8 cellular contexts compared by ENCODE assay signal in genomic region chr14:52706286-52706685, GRCh38. TPM values are rescaled to one million over a fixed set of nuclear protein-coding genes. Genes with fewer than 3 reads are reported as not detected.
A peak's percentile ranks its signal among the peaks of the same experiment; 100 is the strongest.
DNase-seq lines count a peak whose midpoint lies in the region; ATAC-seq, FAIRE-seq and TF ChIP-seq lines count a peak whose summit lies in the region.

No MANE protein-coding gene starts in this region.

- peaks cover 4% of the 10 kb centered on the region for H3K36me3 Mint-ChIP-seq in astrocyte (ENCODE audit: low read depth, unreplicated experiment)

- POLR2A ChIA-PET in PC-3 (lab: Charles Lee; ENCODE audit: unreplicated experiment): no interaction called here

- ATAC-seq in PC-3 (peak; percentile 20), lower lobe of right lung (peak; percentile 48 to 63)

- DNase-seq in GM23248 (no peak), PC-3 (peak; percentile 56), astrocyte (ENCODE audit: low read depth) (no peak), lower lobe of right lung (no peak), H54 (ENCODE audit: insufficient read length, low spot score) (no peak), NCI-H1417 treated with DMSO at 0.1 percent for 48 hours (lab: John Stamatoyannopoulos, UW) (no peak), middle frontal gyrus (ENCODE audit: extremely low spot score, low spot score) (no peak)

- H2AFZ ChIP-seq in GM23248: peak overlapping the region; percentile 98
- H2AFZ ChIP-seq in PC-3 (ENCODE audit: low read length): peak overlapping the region; percentile 81
- peak overlapping the region; percentile 95 for H2AFZ ChIP-seq in astrocyte (ENCODE audit: low read depth, low read length)

- peaks cover 27% of the 10 kb centered on the region for H3K36me3 ChIP-seq in GM23248 (ENCODE audit: low read depth)
- H3K36me3 ChIP-seq in PC-3 (ENCODE audit: low read depth, low read length): peaks cover 28% of the 10 kb centered on the region
- peaks cover 16% of the 10 kb centered on the region for H3K36me3 ChIP-seq in astrocyte (ENCODE audit: insufficient read depth, low read length)
- H3K36me3 ChIP-seq in lower lobe of right lung: peaks cover 29% of the 10 kb centered on the region

- H3K4me2 ChIP-seq in GM23248 (ENCODE audit: unreplicated experiment) (peak overlapping the region; percentile 88), PC-3 (ENCODE audit: low read length) (peak overlapping the region; percentile 85), astrocyte (ENCODE audit: low read length) (peak overlapping the region; percentile 93)

- intact Hi-C loops in PC-3 (cut with micrococcal nuclease) (loop anchor here (2.0 kb wide), 1 partner anchor 15 kb away; no protein-coding TSS in a partner anchor), lower lobe of right lung (cut with DNase I) (no loop called here)

- H3K4me1 Mint-ChIP-seq in astrocyte (ENCODE audit: low read depth, unreplicated experiment): peaks cover 15% of the 10 kb centered on the region

- no peaks in the 10 kb centered on the region for H3K9me3 Mint-ChIP-seq in astrocyte (ENCODE audit: unreplicated experiment)

- H3K4me3 Mint-ChIP-seq in astrocyte (ENCODE audit: unreplicated experiment): peak overlapping the region; percentile 100

- BruUV-seq in PC-3 (replicated peaks; lab: Mats Ljungman, UMichigan): no TSS peak

- H3K27ac ChIP-seq in GM23248 (peak overlapping the region; percentile 78), PC-3 (ENCODE audit: low read length) (peak overlapping the region; percentile 76), astrocyte (ENCODE audit: low read depth, low read length) (peak overlapping the region; percentile 94), lower lobe of right lung (peak overlapping the region; percentile 87), temporal lobe (ENCODE audit: low read depth, low read length) (peak overlapping the region; percentile 85)

- no peaks in the 10 kb centered on the region for H3K27me3 Mint-ChIP-seq in astrocyte (ENCODE audit: low read depth, unreplicated experiment)

- WGBS in GM23248 (ENCODE audit: low coverage in 1 of 2, low lambda C conversion rate in 2 of 2, missing lambda C conversion rate in 2 of 2), 2 experiments: 72 to 80% methylated on average over 5 of the region's 5 CpGs

- H3K4me1 ChIP-seq in GM23248 (ENCODE audit: insufficient read depth) (peaks cover 44% of the 10 kb centered on the region), PC-3 (ENCODE audit: insufficient read depth, low read length) (peaks cover 54% of the 10 kb centered on the region), astrocyte (ENCODE audit: insufficient read depth, low read length) (peaks cover 20% of the 10 kb centered on the region), lower lobe of right lung (peaks cover 46% of the 10 kb centered on the region)

- H3F3A ChIP-seq in GM23248 (ENCODE audit: insufficient read depth): peaks cover 15% of the 10 kb centered on the region
- peaks cover 3% of the 10 kb centered on the region for H3F3A ChIP-seq in PC-3 (ENCODE audit: low read length, unreplicated experiment)

- no peaks in the 10 kb centered on the region; the same call in 1 of the 2 replicates for H4K20me1 ChIP-seq in GM23248 (ENCODE audit: insufficient read depth)
- H4K20me1 ChIP-seq in PC-3 (ENCODE audit: low read length): peaks cover 27% of the 10 kb centered on the region
- H4K20me1 ChIP-seq in astrocyte (ENCODE audit: insufficient read depth, low read length): peaks cover 27% of the 10 kb centered on the region

- CTCF ChIA-PET in PC-3 (lab: Charles Lee): no interaction called here

- H3K4me3 ChIP-seq in GM23248: peak overlapping the region; percentile 85
- H3K4me3 ChIP-seq in PC-3 (ENCODE audit: low read length): peak overlapping the region; percentile 97
- peak overlapping the region; percentile 90 for H3K4me3 ChIP-seq in astrocyte (ENCODE audit: insufficient read depth, low read depth, low read length)
- peak overlapping the region; percentile 85 for H3K4me3 ChIP-seq in lower lobe of right lung

- FAIRE-seq in astrocyte (lab: Jason Lieb, UNC) (no peak), H54 (lab: Jason Lieb, UNC) (no peak)

- in situ Hi-C loops in GM23248 (cut with MboI): no loop called here

- TF ChIP-seq CTCF in PC-3 (conservative IDR thresholded peaks at IDR 0.05; ENCODE audit: low read depth, low read length): no peak
- TF ChIP-seq CTCF in astrocyte (IDR thresholded peaks at IDR 0.05; ENCODE audit: insufficient read depth, low read depth, low read length): no peak
- no peak for TF ChIP-seq CTCF in lower lobe of right lung (IDR thresholded peaks at IDR 0.05)

- peak overlapping the region; percentile 90 for H3K9ac ChIP-seq in GM23248
- H3K9ac ChIP-seq in PC-3 (ENCODE audit: low read length): peak overlapping the region; percentile 99
- H3K9ac ChIP-seq in astrocyte (ENCODE audit: low read length): peak overlapping the region; percentile 97

- no peaks in the 10 kb centered on the region for H3K27me3 ChIP-seq in GM23248 (replicated peaks; ENCODE audit: insufficient read depth)
- H3K27me3 ChIP-seq in PC-3 (ENCODE audit: low read length): no peaks in the 10 kb centered on the region
- H3K27me3 ChIP-seq in astrocyte (ENCODE audit: insufficient read depth, low read length): no peaks in the 10 kb centered on the region
- no peaks in the 10 kb centered on the region for H3K27me3 ChIP-seq in lower lobe of right lung (ENCODE audit: low read depth)

- no peak overlapping the region for H3K27ac Mint-ChIP-seq in astrocyte (ENCODE audit: unreplicated experiment)

- H3K79me2 ChIP-seq in GM23248 (ENCODE audit: insufficient read depth) (peaks cover 43% of the 10 kb centered on the region), PC-3 (ENCODE audit: low read length) (peaks cover 43% of the 10 kb centered on the region), astrocyte (ENCODE audit: insufficient read depth, low read length) (peaks cover 41% of the 10 kb centered on the region)

- TF ChIP-seq POLR2A in H54 (IDR thresholded peaks at IDR 0.05; ENCODE audit: low read depth, low read length): no peak

- H3K9me2 ChIP-seq in GM23248 (ENCODE audit: insufficient read depth): no peaks in the 10 kb centered on the region
- H3K9me2 ChIP-seq in PC-3 (replicated peaks; ENCODE audit: low read length): no peaks in the 10 kb centered on the region

- H3K9me3 ChIP-seq in GM23248 (ENCODE audit: low read depth) (no peaks in the 10 kb centered on the region), PC-3 (ENCODE audit: low read length) (no peaks in the 10 kb centered on the region), astrocyte (ENCODE audit: insufficient read depth, low read depth, low read length) (no peaks in the 10 kb centered on the region), lower lobe of right lung (no peaks in the 10 kb centered on the region)

RNA-seq across cellular contexts. Expression of gene PSMC6, which starts 0.7 kb away (rescaled TPM):
- 68.3 and 108 TPM in 2 replicates for total RNA-seq in GM23248 (2014; rRNA removed; shearing (Covaris generic))
- polyA plus RNA-seq in GM23248 (2016; fragmentation: Nextera tagmentation; extraction: Ambion mirVana): 92.4 and 98.8 TPM in 2 replicates
- total RNA-seq in PC-3 (2014; rRNA removed) (193 and 232 TPM in 2 replicates), astrocyte (70.0 and 74.1 TPM in 2 replicates), lower lobe of right lung (68.8 TPM), temporal lobe (93.2 TPM)

RNA-seq across cellular contexts. Expression of gene ERO1A, which starts 10.9 kb away (rescaled TPM):
- 82.7 and 91.1 TPM in 2 replicates for total RNA-seq in GM23248 (2014; rRNA removed; shearing (Covaris generic))
- polyA plus RNA-seq in GM23248 (2016; fragmentation: Nextera tagmentation; extraction: Ambion mirVana): 45.1 and 48.6 TPM in 2 replicates
- 151 and 207 TPM in 2 replicates for total RNA-seq in PC-3 (2014; rRNA removed)
- 80.5 and 94.0 TPM in 2 replicates for total RNA-seq in astrocyte
- total RNA-seq in lower lobe of right lung: 41.9 TPM
- 24.3 TPM for total RNA-seq in temporal lobe

RNA-seq across cellular contexts. Expression of gene STYX, which starts 23.7 kb away (rescaled TPM):
- 19.3 and 20.1 TPM in 2 replicates for total RNA-seq in GM23248 (2014; rRNA removed; shearing (Covaris generic))
- polyA plus RNA-seq in GM23248 (2016; fragmentation: Nextera tagmentation; extraction: Ambion mirVana): 21.7 and 23.0 TPM in 2 replicates
- total RNA-seq in PC-3 (2014; rRNA removed) (11.1 and 14.1 TPM in 2 replicates), astrocyte (24.3 and 26.3 TPM in 2 replicates), lower lobe of right lung (11.4 TPM), temporal lobe (18.7 TPM)
